Comparison of ENCODE assay signal across 7 cellular contexts in genomic region chr3:157572559-157573270, GRCh38.
DNase-seq lines count a peak whose midpoint lies in the region; ATAC-seq and TF ChIP-seq lines count a peak whose summit lies in the region.

No MANE protein-coding gene starts in this region.

- no peak overlapping the region for H3K4me3 ChIP-seq in DOHH2 (ENCODE audit: low read length)
- no peak overlapping the region for H3K4me3 ChIP-seq in breast epithelium

- H3K79me2 ChIP-seq in DOHH2 (ENCODE audit: control insufficient read depth, low read length), result no peaks in the 10 kb centered on the region

- no peaks in the 10 kb centered on the region for H3K4me1 ChIP-seq in DOHH2 (ENCODE audit: control insufficient read depth, low read length)
- H3K4me1 ChIP-seq in breast epithelium, result no peaks in the 10 kb centered on the region

- intact Hi-C loops in breast epithelium (cut with DNase I; ENCODE audit: low total_unique reads), result no loop called here

- H3K36me3 ChIP-seq in DOHH2 (ENCODE audit: control insufficient read depth, low read length), result no peaks in the 10 kb centered on the region
- no peaks in the 10 kb centered on the region for H3K36me3 ChIP-seq in breast epithelium

- H3K27ac ChIP-seq in DOHH2 (ENCODE audit: low read depth, low read length), result no peak overlapping the region
- H3K27ac ChIP-seq in breast epithelium, result no peak overlapping the region

- DNase-seq in NCI-H69 (lab: John Stamatoyannopoulos, UW), result peak; percentile 58
- no peak for DNase-seq in breast epithelium (ENCODE audit: low spot score in 2 of 2)
- peak; percentile 68 for DNase-seq in left kidney (ENCODE audit: low read depth, low spot score)
- DNase-seq in NCI-H526 treated with DMSO at 0.1 percent for 48 hours (lab: John Stamatoyannopoulos, UW), result no peak

- H4K20me1 ChIP-seq in DOHH2 (ENCODE audit: control insufficient read depth, insufficient read depth, low read depth, low read length), result no peaks in the 10 kb centered on the region

- H3F3A ChIP-seq in DOHH2 (ENCODE audit: control insufficient read depth, insufficient read depth), result no peaks in the 10 kb centered on the region

- H3K9me3 ChIP-seq in DOHH2 (ENCODE audit: control insufficient read depth, insufficient read depth, low read length), result no peaks in the 10 kb centered on the region
- no peaks in the 10 kb centered on the region for H3K9me3 ChIP-seq in breast epithelium

- H3K27me3 ChIP-seq in DOHH2 (ENCODE audit: control insufficient read depth, low read length) (peaks cover 2% of the 10 kb centered on the region; the same call in 1 of the 2 replicates), breast epithelium (no peaks in the 10 kb centered on the region)

- TF ChIP-seq POLR2A in breast epithelium (IDR thresholded peaks at IDR 0.05), result no peak

- H3K4me2 ChIP-seq in DOHH2 (ENCODE audit: low read length), result no peak overlapping the region

- H3K9me2 ChIP-seq in DOHH2 (replicated peaks; ENCODE audit: control insufficient read depth, low read length), result no peaks in the 10 kb centered on the region

- peak; percentile 50 for ATAC-seq in GM19397 (IDR thresholded peaks at IDR 0.05; ENCODE audit: unreplicated experiment)
- ATAC-seq in HG03521 (IDR thresholded peaks at IDR 0.05; ENCODE audit: unreplicated experiment), result peak; percentile 50

- TF ChIP-seq CTCF in DOHH2 (IDR thresholded peaks at IDR 0.05; ENCODE audit: low read depth, low read length, poor library complexity, severe bottlenecking), result peak; percentile 90
- TF ChIP-seq CTCF in breast epithelium (IDR thresholded peaks at IDR 0.05), result peak; percentile 47 to 78 (median 62)

Comparison
In these comparisons a context has a peak if more than half of its experiments do, and no peak if none do; other contexts are left out.
1. DNase-seq: peak in NCI-H69 (single experiment) and left kidney (single experiment); none in breast epithelium (0 of 2) and NCI-H526 treated with DMSO at 0.1 percent for 48 hours (single experiment).